In genomic region chr7:1558181-1558811, GRCh38 we compare ENCODE assay signal across 10 cellular contexts. TPM values are rescaled to one million over a fixed set of nuclear protein-coding genes. Genes with fewer than 3 reads are reported as not detected.
DNase-seq lines count a peak whose midpoint lies in the region; ATAC-seq and TF ChIP-seq lines count a peak whose summit lies in the region.
"Had no signal": no experiment of that assay in that cellular context is flagged by ENCODE, and none has a peak within 500 bp of the region (broad histone marks: within the 10 kb centered on the region; RNA-seq: fewer than 3 reads in every experiment).

No MANE protein-coding gene starts in this region.

- WGBS in heart left ventricle, 4 donors = 29 to 38% (median 35%) methylated on average over 16 to 24 of the region's 24 CpGs
- WGBS in psoas muscle, 3 donors = 31 to 41% (median 37%) methylated on average over 24 of the region's 24 CpGs

- no peak for TF ChIP-seq POLR2A in heart left ventricle (IDR thresholded peaks at IDR 0.05)

- H3K9me3 ChIP-seq in heart left ventricle = no peaks in the 10 kb centered on the region
- no peaks in the 10 kb centered on the region for H3K9me3 ChIP-seq in psoas muscle

- H3K4me1 Mint-ChIP-seq in activated T-cell treated with anti-CD3 and anti-CD28 coated beads, Interleukin-2, amount 50 U/mL, for 4 hours (ENCODE audit: low read depth) = no peaks in the 10 kb centered on the region
- H3K4me1 Mint-ChIP-seq: activated naive CD4-positive, alpha-beta T cell treated with anti-CD3 and anti-CD28 coated beads, Interleukin-2, amount 50 U/mL, for 24 hours had no signal

- H3K4me1 ChIP-seq in heart left ventricle (peaks cover 0 to 25% (median 12%) of the 10 kb centered on the region in 12 donors), psoas muscle (peaks cover 13% of the 10 kb centered on the region)

- TF ChIP-seq CTCF in GM12872 (IDR thresholded peaks at IDR 0.05; ENCODE audit: insufficient read depth, low read depth, low read length) (0 out of 3 replicates have a peak, but pooled peaks have one; percentile 7), RWPE1 (conservative IDR thresholded peaks at IDR 0.05; ENCODE audit: low read depth) (no peak), heart left ventricle (IDR thresholded peaks at IDR 0.05) (peak; percentile 9 to 69 (median 52)), psoas muscle (IDR thresholded peaks at IDR 0.05) (peak; percentile 54)

- POLR2A ChIA-PET in RWPE1 (lab: Yijun Ruan, JAX; ENCODE audit: low non-redundant PET) = interaction anchor here (0.6 kb wide), 1 partner anchor 51 kb away, joined by 3 read pairs; no protein-coding TSS in a partner anchor

- ATAC-seq in heart left ventricle = peak; percentile 66 to 81 (median 74)
- peak in 3 of 4 donors; percentile 40 to 67 (median 52) for ATAC-seq in psoas muscle
- no peak for ATAC-seq in activated T-cell treated with anti-CD3 and anti-CD28 coated beads, Interleukin-2, amount 50 U/mL, for 4 hours
- no peak for ATAC-seq in HG03354 (IDR thresholded peaks at IDR 0.05; ENCODE audit: poor library complexity, severe bottlenecking, unreplicated experiment)

- H3K27me3 ChIP-seq in heart left ventricle = peaks cover 0 to 3% (median 0%) of the 10 kb centered on the region in 9 donors
- no peaks in the 10 kb centered on the region for H3K27me3 ChIP-seq in psoas muscle (ENCODE audit: insufficient read depth in 3 of 3, low read length in 2 of 3)

- H3K4me3 ChIP-seq in heart left ventricle (peak overlapping the region in 1 of 12 donors; percentile 12), psoas muscle (no peak overlapping the region)

- intact Hi-C loops in heart left ventricle (cut with DNase I) (loop anchor here in 8 of 10 donors (1.0 to 10.0 kb wide), 5 partner anchors 46 to 54 kb away; partner anchors contain the start of gene INTS1 (in 3 of the 8)), psoas muscle (cut with DNase I) (loop anchor here in 1 of 2 donors (1.0 kb wide), 1 partner anchor 50 kb away; no protein-coding TSS in a partner anchor)

- no peaks in the 10 kb centered on the region for H3K9me3 Mint-ChIP-seq in activated T-cell treated with anti-CD3 and anti-CD28 coated beads, Interleukin-2, amount 50 U/mL, for 4 hours
- H3K9me3 Mint-ChIP-seq: activated naive CD4-positive, alpha-beta T cell treated with anti-CD3 and anti-CD28 coated beads, Interleukin-2, amount 50 U/mL, for 24 hours had no signal

- H3K27ac ChIP-seq in RWPE1 (peak overlapping the region; percentile 96), heart left ventricle (peak overlapping the region in 1 of 12 donors; percentile 2), psoas muscle (no peak overlapping the region)

- no peaks in the 10 kb centered on the region for H3K36me3 Mint-ChIP-seq in activated T-cell treated with anti-CD3 and anti-CD28 coated beads, Interleukin-2, amount 50 U/mL, for 4 hours (ENCODE audit: insufficient read depth)
- H3K36me3 Mint-ChIP-seq: activated naive CD4-positive, alpha-beta T cell treated with anti-CD3 and anti-CD28 coated beads, Interleukin-2, amount 50 U/mL, for 24 hours had no signal

- DNase-seq in RWPE1 (ENCODE audit: low spot score) (no peak), heart left ventricle (peak in 4 of 5 donors; percentile 60 to 82 (median 71)), psoas muscle (peak; percentile 44 to 79), SKM-1 treated with dmso at 0.1 percent for 144 hours (lab: John Stamatoyannopoulos, UW; ENCODE audit: unreplicated experiment) (no peak), NCI-H510A (lab: John Stamatoyannopoulos, UW) (no peak)
- no peak for DNase-seq in activated T-cell treated with anti-CD3 and anti-CD28 coated beads, Interleukin-2, amount 50 U/mL, for 4 hours

- H3K4me3 Mint-ChIP-seq in activated T-cell treated with anti-CD3 and anti-CD28 coated beads, Interleukin-2, amount 50 U/mL, for 4 hours = no peak overlapping the region
- H3K4me3 Mint-ChIP-seq: activated naive CD4-positive, alpha-beta T cell treated with anti-CD3 and anti-CD28 coated beads, Interleukin-2, amount 50 U/mL, for 24 hours had no signal

- CTCF ChIA-PET in RWPE1 (lab: Yijun Ruan, JAX) = interaction anchor here (0.6 to 0.7 kb wide), 3 partner anchors 8 to 21 kb away, joined by 3 to 4 read pairs (median 4); no protein-coding TSS in a partner anchor

- H3K36me3 ChIP-seq in heart left ventricle (no peaks in the 10 kb centered on the region), psoas muscle (ENCODE audit: insufficient read depth in 1 of 2, low read depth in 1 of 2) (no peaks in the 10 kb centered on the region)

- H3K27me3 Mint-ChIP-seq in activated T-cell treated with anti-CD3 and anti-CD28 coated beads, Interleukin-2, amount 50 U/mL, for 4 hours (ENCODE audit: low read depth) = no peaks in the 10 kb centered on the region
- H3K27me3 Mint-ChIP-seq: activated naive CD4-positive, alpha-beta T cell treated with anti-CD3 and anti-CD28 coated beads, Interleukin-2, amount 50 U/mL, for 24 hours had no signal

RNA-seq across cellular contexts. Expression of gene TMEM184A, which starts 2.3 kb away (rescaled TPM):
- total RNA-seq in heart left ventricle (under 1 TPM; 0.19 to 0.85 (median 0.47) TPM), psoas muscle (1 to 10 TPM; 2.8 to 6.0 (median 2.9) TPM)
- polyA plus RNA-seq in heart left ventricle (under 1 TPM; 0.19 to 0.99 TPM), psoas muscle (1 to 10 TPM in 2 of 3 donors, under 1 TPM in 1; 0.40 to 1.4 (median 1.1) TPM)
- under 1 TPM; 0.11 to 0.19 (median 0.15) TPM for total RNA-seq in activated T-cell treated with anti-CD3 and anti-CD28 coated beads, Interleukin-2, amount 50 U/mL, for 4 hours
- total RNA-seq: mononuclear cell had no signal

RNA-seq across cellular contexts. Expression of gene PSMG3, which starts 11.5 kb away (rescaled TPM):
- total RNA-seq in heart left ventricle (10 to 100 TPM in 8 of 9 donors, 1 to 10 TPM in 1; 7.3 to 27.6 (median 13.3) TPM), psoas muscle (10 to 100 TPM; 11.8 to 18.2 (median 14.6) TPM)
- polyA plus RNA-seq in heart left ventricle (10 to 100 TPM; 34.3 to 36.5 TPM), psoas muscle (10 to 100 TPM; 33.4 to 59.1 (median 54.1) TPM)
- total RNA-seq in activated T-cell treated with anti-CD3 and anti-CD28 coated beads, Interleukin-2, amount 50 U/mL, for 4 hours = 10 to 100 TPM; 75.8 to 82.5 (median 82.5) TPM

RNA-seq across cellular contexts. Expression of gene MAFK, which starts 27.8 kb away (rescaled TPM):
- total RNA-seq in heart left ventricle (100 to 1,000 TPM in 5 of 9 donors, 10 to 100 TPM in 4; 34.3 to 138 (median 121) TPM), psoas muscle (100 to 1,000 TPM in 1 of 4 donors, 10 to 100 TPM in 3; 59.1 to 103 (median 77.5) TPM)
- polyA plus RNA-seq in heart left ventricle (100 to 1,000 TPM in 1 of 2 donors, 10 to 100 TPM in 1; 94.8 to 165 TPM), psoas muscle (100 to 1,000 TPM in 1 of 3 donors, 10 to 100 TPM in 2; 36.7 to 138 (median 62.9) TPM)
- 10 to 100 TPM; 77.6 to 79.5 (median 78.2) TPM for total RNA-seq in activated T-cell treated with anti-CD3 and anti-CD28 coated beads, Interleukin-2, amount 50 U/mL, for 4 hours

RNA-seq across cellular contexts. Expression of gene INTS1, which starts 54.1 kb away (rescaled TPM):
- total RNA-seq in heart left ventricle (10 to 100 TPM; 35.5 to 67.4 (median 45.3) TPM), psoas muscle (10 to 100 TPM; 61.3 to 77.6 (median 68.9) TPM)
- polyA plus RNA-seq in heart left ventricle (10 to 100 TPM; 41.9 to 46.0 TPM), psoas muscle (10 to 100 TPM; 38.8 to 70.7 (median 44.0) TPM)
- 100 to 1,000 TPM; 110 to 126 (median 119) TPM for total RNA-seq in activated T-cell treated with anti-CD3 and anti-CD28 coated beads, Interleukin-2, amount 50 U/mL, for 4 hours

Comparison
In these comparisons a context has a peak if more than half of its experiments do, and no peak if none do; other contexts are left out.
1. DNase-seq: peak in heart left ventricle (4 of 5) and psoas muscle (2 of 2); none in RWPE1 (single experiment), activated T-cell treated with anti-CD3 and anti-CD28 coated beads, Interleukin-2, amount 50 U/mL, for 4 hours (single experiment), SKM-1 treated with dmso at 0.1 percent for 144 hours (single experiment) and NCI-H510A (single experiment).
2. ATAC-seq: peak in heart left ventricle (4 of 4) and psoas muscle (3 of 4); none in activated T-cell treated with anti-CD3 and anti-CD28 coated beads, Interleukin-2, amount 50 U/mL, for 4 hours (0 of 2) and HG03354 (single experiment).